Comparison of ENCODE assay signal across 1 cellular context in the genomic region with DNA sequence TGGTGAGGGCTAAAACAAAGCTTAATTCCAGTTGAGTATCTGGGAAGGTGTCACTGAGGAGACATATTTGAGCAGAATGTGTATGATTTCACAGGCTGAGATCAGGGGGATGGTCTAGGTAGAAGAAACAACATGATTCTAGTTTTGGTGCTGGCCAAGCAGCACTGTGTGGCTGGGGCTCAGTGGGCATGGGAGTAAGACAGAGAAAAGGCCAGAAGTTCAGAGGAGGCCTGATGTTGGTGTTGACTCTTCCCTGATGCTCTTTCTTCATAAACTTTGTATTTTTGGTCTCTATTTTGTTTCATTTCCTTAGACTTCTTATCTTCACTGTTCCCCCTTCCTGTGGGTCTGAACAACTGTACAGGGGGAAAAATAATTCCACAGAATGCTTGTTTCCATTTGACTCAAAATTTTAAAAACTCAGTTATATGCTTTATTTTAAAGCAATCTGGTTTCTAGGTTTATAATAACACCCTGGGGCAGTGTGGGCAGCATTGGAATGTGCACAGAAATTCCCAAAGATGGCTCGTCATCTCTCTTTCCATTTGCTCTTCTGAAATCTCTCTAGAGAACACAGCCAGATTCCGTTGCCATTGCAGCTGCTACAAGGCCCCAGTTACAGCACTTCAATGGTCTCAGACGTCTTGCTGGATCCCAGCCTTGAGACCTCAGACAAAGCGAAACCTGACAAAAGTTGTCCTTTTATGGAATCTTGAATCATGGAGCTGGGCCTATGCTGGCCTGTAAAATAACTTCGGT.
TF ChIP-seq lines count a peak whose summit lies in the region.

No MANE protein-coding gene starts in this region.

TF ChIP-seq in K562, 482 proteins besides CTCF, POLR2A, EP300 and RAD21 (continued from another document):
- TF ChIP-seq PCBP1 (IDR thresholded peaks at IDR 0.05; ENCODE audit: low read depth, low read length, poor library complexity, severe bottlenecking) (no peak), CREM (IDR thresholded peaks at IDR 0.05; ENCODE audit: low read depth) (no peak), ELF4 (CRISPR knock-in tag; IDR thresholded peaks at IDR 0.05) (no peak), SREBF1 (IDR thresholded peaks at IDR 0.05; ENCODE audit: borderline replicate concordance, low read depth, low read length) (no peak), ZNF184 (CRISPR knock-in tag; IDR thresholded peaks at IDR 0.05) (no peak), ZNF134 (CRISPR knock-in tag; conservative IDR thresholded peaks at IDR 0.05) (no peak)
